1 cellular context compared by ENCODE assay signal in genomic region chr6:39335780-39336541, GRCh38.
TF ChIP-seq lines count a peak whose summit lies in the region.

No MANE protein-coding gene starts in this region.

TF ChIP-seq in GM12878, 131 proteins besides CTCF, POLR2A, EP300 and RAD21:
- no peak for TF ChIP-seq CREM (IDR thresholded peaks at IDR 0.05; ENCODE audit: low read depth)
- no peak for TF ChIP-seq SREBF2 (IDR thresholded peaks at IDR 0.05; ENCODE audit: low read length)
- TF ChIP-seq TCF3 (IDR thresholded peaks at IDR 0.05; ENCODE audit: borderline replicate concordance, insufficient read depth, low read depth, low read length): no peak
- TF ChIP-seq SUZ12 (IDR thresholded peaks at IDR 0.05; ENCODE audit: unreplicated experiment): no peak
- TF ChIP-seq FOXK2 (IDR thresholded peaks at IDR 0.05): no peak
- peak; percentile 55; the same call in 1 of the 2 replicates for TF ChIP-seq RUNX3 (IDR thresholded peaks at IDR 0.05; ENCODE audit: low read length)
TF ChIP-seq in GM12878: peak in this region for 1.
